12 cellular contexts compared by ENCODE assay signal in the genomic region with DNA sequence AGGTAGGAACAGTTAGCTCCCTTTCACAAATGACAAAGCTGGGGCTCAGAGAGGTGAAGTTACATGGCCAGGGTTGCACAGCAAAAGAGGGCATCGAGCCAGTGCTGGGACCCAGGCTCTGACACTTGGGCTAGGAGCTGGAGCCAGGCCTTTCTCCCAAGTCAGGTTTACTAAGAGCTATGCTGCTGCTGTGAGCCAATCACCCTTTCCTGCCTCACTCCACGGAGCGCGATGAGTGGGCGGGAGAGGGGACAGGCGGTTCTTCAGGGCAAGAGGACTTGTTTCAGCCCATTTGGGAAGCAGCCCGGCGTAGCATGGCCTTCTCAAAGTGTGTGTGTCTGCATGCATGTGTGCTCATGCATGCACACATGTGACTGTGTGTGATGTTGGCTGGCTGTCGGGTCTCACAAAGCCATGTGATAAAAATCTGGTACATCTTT. TPM values are rescaled to one million over a fixed set of nuclear protein-coding genes. Genes with fewer than 3 reads are reported as not detected.
DNase-seq lines count a peak whose midpoint lies in the region; ATAC-seq and TF ChIP-seq lines count a peak whose summit lies in the region.
"Had no signal": no experiment of that assay in that cellular context is flagged by ENCODE, and none has a peak within 500 bp of the region (broad histone marks: within the 10 kb centered on the region; RNA-seq: fewer than 3 reads in every experiment).

No MANE protein-coding gene starts in this region.

- no peak for TF ChIP-seq EP300 in gastroesophageal sphincter (IDR thresholded peaks at IDR 0.05)

- H3K4me1 ChIP-seq in gastroesophageal sphincter (peaks cover 0 to 41% (median 11%) of the 10 kb centered on the region in 3 donors), psoas muscle (no peaks in the 10 kb centered on the region)

- peak; percentile 23 for ATAC-seq in gastroesophageal sphincter
- peak in 2 of 4 donors; percentile 28 to 38 for ATAC-seq in psoas muscle
- no peak for ATAC-seq in stimulated activated naive CD8-positive, alpha-beta T cell treated with anti-CD3 and anti-CD28 coated beads, Interleukin-15, Interleukin-2, amounts not matched to agents 100 U/mL and 50 U/mL, for 24 hours
- ATAC-seq in GM21423 (IDR thresholded peaks at IDR 0.05; ENCODE audit: unreplicated experiment): no peak

- WGBS in gastroesophageal sphincter (ENCODE audit: low coverage in 1 of 2), 2 donors: 67 to 78% methylated on average over 1 to 4 of the region's 9 CpGs
- 35 to 46% (median 46%) methylated on average over 9 of the region's 9 CpGs for WGBS in psoas muscle, 3 donors

- no peak for TF ChIP-seq POLR2A in gastroesophageal sphincter (IDR thresholded peaks at IDR 0.05)

- intact Hi-C loops in psoas muscle (cut with DNase I): no loop called here

- in situ Hi-C loops in ACHN (cut with HindIII; ENCODE audit: low pct_ligation_motif_present, low pct_unique_long_range_greater_than_20kb, low sequenced_read_pairs): no loop called here

- H3K9me3 ChIP-seq in SK-N-MC (ENCODE audit: low read depth, low read length) (no peaks in the 10 kb centered on the region), gastroesophageal sphincter (no peaks in the 10 kb centered on the region), psoas muscle (no peaks in the 10 kb centered on the region)

- H3K4me3 ChIP-seq in SK-N-MC (no peak overlapping the region), gastroesophageal sphincter (no peak overlapping the region), psoas muscle (no peak overlapping the region)

- no peak for TF ChIP-seq CTCF in gastroesophageal sphincter (IDR thresholded peaks at IDR 0.05)
- no peak for TF ChIP-seq CTCF in psoas muscle (IDR thresholded peaks at IDR 0.05)

- H3K36me3 ChIP-seq in SK-N-MC (ENCODE audit: insufficient read depth, low read length) (no peaks in the 10 kb centered on the region), gastroesophageal sphincter (no peaks in the 10 kb centered on the region), psoas muscle (ENCODE audit: insufficient read depth in 1 of 2, low read depth in 1 of 2) (no peaks in the 10 kb centered on the region)

- H3K27ac ChIP-seq in SK-N-MC: peak overlapping the region; percentile 51
- peak overlapping the region in 3 of 4 donors; percentile 14 to 36 (median 21) for H3K27ac ChIP-seq in gastroesophageal sphincter
- peak overlapping the region; percentile 50 for H3K27ac ChIP-seq in psoas muscle

- DNase-seq in DMS79 (lab: John Stamatoyannopoulos, UW) (peak; percentile 94), SK-N-MC (ENCODE audit: low read depth, low spot score) (no peak), psoas muscle (peak; percentile 67 to 81), NCI-H510A (lab: John Stamatoyannopoulos, UW) (no peak), ACHN (no peak)
- no peak for DNase-seq in stimulated activated naive CD8-positive, alpha-beta T cell treated with anti-CD3 and anti-CD28 coated beads, Interleukin-15, Interleukin-2, amounts not matched to agents 100 U/mL and 50 U/mL, for 24 hours
- DNase-seq: activated T-cell treated with anti-CD3 and anti-CD28 coated beads, Interleukin-2, amount 50 U/mL, for 1 hour; caudate nucleus; COR-L47; RPMI8226 had no signal

- no peaks in the 10 kb centered on the region for H3K27me3 ChIP-seq in gastroesophageal sphincter
- H3K27me3 ChIP-seq in psoas muscle (ENCODE audit: insufficient read depth in 3 of 3, low read length in 2 of 3): no peaks in the 10 kb centered on the region

- no peak overlapping the region for H3K9ac ChIP-seq in SK-N-MC (ENCODE audit: insufficient read length)

RNA-seq across cellular contexts. Expression of a gene that starts 10.6 kb away (rescaled TPM):
- total RNA-seq in gastroesophageal sphincter (100 to 1,000 TPM; 144 to 270 (median 221) TPM), psoas muscle (10 to 100 TPM; 17.8 to 97.3 (median 81.2) TPM)
- polyA plus RNA-seq in psoas muscle: 100 to 1,000 TPM in 1 of 3 donors, 10 to 100 TPM in 2; 26.8 to 126 (median 33.7) TPM

RNA-seq across cellular contexts. Expression of a gene that starts 17.7 kb away (rescaled TPM):
- under 1 TPM in 2 of 4 donors, not detected in 2; 0.08 to 0.17 TPM for total RNA-seq in gastroesophageal sphincter
- total RNA-seq in psoas muscle: under 1 TPM in 3 of 4 donors, not detected in 1; 0.06 to 0.32 (median 0.17) TPM
- under 1 TPM in 2 of 3 donors, not detected in 1; 0.03 to 0.05 TPM for polyA plus RNA-seq in psoas muscle

Comparison
In these comparisons a context has a peak if more than half of its experiments do, and no peak if none do; other contexts are left out.
1. DNase-seq: peak in DMS79 (single experiment) and psoas muscle (2 of 2); none in SK-N-MC (single experiment), stimulated activated naive CD8-positive, alpha-beta T cell treated with anti-CD3 and anti-CD28 coated beads, Interleukin-15, Interleukin-2, amounts not matched to agents 100 U/mL and 50 U/mL, for 24 hours (single experiment), NCI-H510A (single experiment) and ACHN (single experiment).
2. Peak in every context shown above with its lines, with median percentiles within 50 percentile points of each other: H3K27ac ChIP-seq.